8 cellular contexts compared by ENCODE assay signal in the genomic region with DNA sequence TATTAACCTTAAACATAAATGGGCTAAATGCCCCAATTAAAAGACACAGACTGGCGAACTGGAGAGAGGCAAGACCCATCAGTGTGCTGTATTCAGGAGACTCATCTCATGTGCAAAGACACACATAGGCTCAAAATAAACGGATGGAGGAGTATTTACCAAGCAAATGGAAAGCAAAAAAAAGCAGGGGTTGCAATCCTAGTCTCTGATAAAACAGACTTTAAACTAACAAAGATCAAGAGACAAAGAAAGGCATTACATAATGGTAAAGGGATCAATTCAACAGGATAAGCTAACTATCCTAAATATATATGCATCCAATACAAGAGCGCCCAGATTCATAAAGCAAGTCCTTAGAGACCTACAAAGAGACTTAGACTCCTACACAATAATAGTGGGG. TPM values are rescaled to one million over a fixed set of nuclear protein-coding genes. Genes with fewer than 3 reads are reported as not detected.
DNase-seq lines count a peak whose midpoint lies in the region; ATAC-seq lines count a peak whose summit lies in the region.
"Not testable (repeated sequence)": the region's sequence is repeated elsewhere in the genome, so short reads cannot be mapped to it uniquely, and the experiment has no call there.

No MANE protein-coding gene starts in this region.

- not testable (repeated sequence) for DNase-seq in T-cell; activated CD4-positive, alpha-beta T cell treated with anti-CD3 and anti-CD28 coated beads, Interleukin-2, amount 10 ng/mL, durations not matched to agents 24 days and 14 days; activated CD8-positive, alpha-beta memory T cell treated with anti-CD3 and anti-CD28 coated beads, Interleukin-2, amount 10 ng/mL, durations not matched to agents 7 days and 5 days; activated naive CD4-positive, alpha-beta T cell treated with anti-CD3 and anti-CD28 coated beads, Interleukin-2, amount 50 U/mL, for 72 hours (ENCODE audit: low spot score in 2 of 2); central memory CD8-positive, alpha-beta T cell (ENCODE audit: low spot score in 2 of 2); natural killer cell treated with Interleukin-12 subunit alpha and Interleukin-12 subunit beta and Interleukin-15 and Interleukin-18, amount 100 ng/mL, for 72 hours (ENCODE audit: low spot score); stimulated activated naive CD8-positive, alpha-beta T cell treated with anti-CD3 and anti-CD28 coated beads, Interleukin-15, amount 100 ng/mL, for 72 hours

- POLR2A ChIA-PET in T-cell (lab: Charles Lee): not testable (repeated sequence)

- CTCF ChIA-PET in T-cell (lab: Charles Lee): not testable (repeated sequence)
- CTCF ChIA-PET in activated CD8-positive, alpha-beta memory T cell treated with anti-CD3 and anti-CD28 coated beads, Interleukin-2, amount 10 ng/mL, durations not matched to agents 7 days and 5 days (lab: Charles Lee): interaction anchor here (1.0 to 1.9 kb wide), 3 partner anchors 21 to 221 kb away, joined by 3 to 4 read pairs (median 4); no protein-coding TSS in a partner anchor

- peak overlapping the region; percentile 71 to 76 for H3K27ac Mint-ChIP-seq in T-cell
- peak overlapping the region; percentile 96 for H3K27ac Mint-ChIP-seq in activated CD4-positive, alpha-beta T cell treated with anti-CD3 and anti-CD28 coated beads, Interleukin-2, amount 10 ng/mL, durations not matched to agents 24 days and 14 days
- peak overlapping the region; percentile 92 for H3K27ac Mint-ChIP-seq in activated CD8-positive, alpha-beta memory T cell treated with anti-CD3 and anti-CD28 coated beads, Interleukin-2, amount 10 ng/mL, durations not matched to agents 7 days and 5 days
- H3K27ac Mint-ChIP-seq in activated T-helper 17 cell treated with anti-CD3 and anti-CD28 coated beads, Interleukin-2, amount 50 U/mL, for 72 hours: peak overlapping the region; percentile 95
- H3K27ac Mint-ChIP-seq in activated naive CD4-positive, alpha-beta T cell treated with anti-CD3 and anti-CD28 coated beads, Interleukin-2, amount 50 U/mL, for 72 hours: peak overlapping the region; percentile 97 to 100
- peak overlapping the region; percentile 82 for H3K27ac Mint-ChIP-seq in central memory CD8-positive, alpha-beta T cell (ENCODE audit: low read depth)
- H3K27ac Mint-ChIP-seq in natural killer cell treated with Interleukin-12 subunit alpha and Interleukin-12 subunit beta and Interleukin-15 and Interleukin-18, amount 100 ng/mL, for 72 hours: peak overlapping the region; percentile 91 to 96
- peak overlapping the region in 1 of 2 donors; percentile 99 for H3K27ac Mint-ChIP-seq in stimulated activated naive CD8-positive, alpha-beta T cell treated with anti-CD3 and anti-CD28 coated beads, Interleukin-15, amount 100 ng/mL, for 72 hours

- H3K4me1 Mint-ChIP-seq in T-cell: peaks cover 49 to 60% (median 56%) of the 10 kb centered on the region in 3 donors
- peaks cover 63% of the 10 kb centered on the region for H3K4me1 Mint-ChIP-seq in activated CD4-positive, alpha-beta T cell treated with anti-CD3 and anti-CD28 coated beads, Interleukin-2, amount 10 ng/mL, durations not matched to agents 24 days and 14 days
- H3K4me1 Mint-ChIP-seq in activated CD8-positive, alpha-beta memory T cell treated with anti-CD3 and anti-CD28 coated beads, Interleukin-2, amount 10 ng/mL, durations not matched to agents 7 days and 5 days: peaks cover 71% of the 10 kb centered on the region
- H3K4me1 Mint-ChIP-seq in activated T-helper 17 cell treated with anti-CD3 and anti-CD28 coated beads, Interleukin-2, amount 50 U/mL, for 72 hours: peaks cover 39% of the 10 kb centered on the region
- H3K4me1 Mint-ChIP-seq in central memory CD8-positive, alpha-beta T cell: peaks cover 36% of the 10 kb centered on the region
- H3K4me1 Mint-ChIP-seq in natural killer cell treated with Interleukin-12 subunit alpha and Interleukin-12 subunit beta and Interleukin-15 and Interleukin-18, amount 100 ng/mL, for 72 hours (ENCODE audit: low read depth in 2 of 2): peaks cover 24 to 51% of the 10 kb centered on the region in 2 donors
- peaks cover 59% of the 10 kb centered on the region for H3K4me1 Mint-ChIP-seq in stimulated activated naive CD8-positive, alpha-beta T cell treated with anti-CD3 and anti-CD28 coated beads, Interleukin-15, amount 100 ng/mL, for 72 hours

- ATAC-seq in T-cell (replicated peaks in 1 of 4); activated CD8-positive, alpha-beta memory T cell treated with anti-CD3 and anti-CD28 coated beads, Interleukin-2, amount 10 ng/mL, durations not matched to agents 7 days and 5 days; activated T-helper 17 cell treated with anti-CD3 and anti-CD28 coated beads, Interleukin-2, amount 50 U/mL, for 72 hours (replicated peaks); activated naive CD4-positive, alpha-beta T cell treated with anti-CD3 and anti-CD28 coated beads, Interleukin-2, amount 50 U/mL, for 72 hours; central memory CD8-positive, alpha-beta T cell (replicated peaks; ENCODE audit: extremely low read depth, poor library complexity, severe bottlenecking); natural killer cell treated with Interleukin-12 subunit alpha and Interleukin-12 subunit beta and Interleukin-15 and Interleukin-18, amount 100 ng/mL, for 72 hours; stimulated activated naive CD8-positive, alpha-beta T cell treated with anti-CD3 and anti-CD28 coated beads, Interleukin-15, amount 100 ng/mL, for 72 hours: not testable (repeated sequence)

- intact Hi-C loops in activated CD4-positive, alpha-beta T cell treated with anti-CD3 and anti-CD28 coated beads, Interleukin-2, amount 10 ng/mL, durations not matched to agents 24 days and 14 days (cut with micrococcal nuclease): loop anchor here (2.0 to 10.0 kb wide), 2 partner anchors 27 to 977 kb away; no protein-coding TSS in a partner anchor

- not testable (repeated sequence) for H3K9me3 Mint-ChIP-seq in T-cell; activated CD8-positive, alpha-beta memory T cell treated with anti-CD3 and anti-CD28 coated beads, Interleukin-2, amount 10 ng/mL, durations not matched to agents 7 days and 5 days (ENCODE audit: low read depth); activated T-helper 17 cell treated with anti-CD3 and anti-CD28 coated beads, Interleukin-2, amount 50 U/mL, for 72 hours; central memory CD8-positive, alpha-beta T cell; natural killer cell treated with Interleukin-12 subunit alpha and Interleukin-12 subunit beta and Interleukin-15 and Interleukin-18, amount 100 ng/mL, for 72 hours
- H3K9me3 Mint-ChIP-seq in activated CD4-positive, alpha-beta T cell treated with anti-CD3 and anti-CD28 coated beads, Interleukin-2, amount 10 ng/mL, durations not matched to agents 24 days and 14 days: peaks cover 17% of the 10 kb centered on the region
- peaks cover 11 to 19% of the 10 kb centered on the region in 2 donors for H3K9me3 Mint-ChIP-seq in activated naive CD4-positive, alpha-beta T cell treated with anti-CD3 and anti-CD28 coated beads, Interleukin-2, amount 50 U/mL, for 72 hours
- H3K9me3 Mint-ChIP-seq in stimulated activated naive CD8-positive, alpha-beta T cell treated with anti-CD3 and anti-CD28 coated beads, Interleukin-15, amount 100 ng/mL, for 72 hours: peaks cover 11 to 15% of the 10 kb centered on the region in 2 donors

- not testable (repeated sequence) for H3K36me3 Mint-ChIP-seq in T-cell; central memory CD8-positive, alpha-beta T cell (ENCODE audit: insufficient read depth)
- peaks cover 59% of the 10 kb centered on the region for H3K36me3 Mint-ChIP-seq in activated CD4-positive, alpha-beta T cell treated with anti-CD3 and anti-CD28 coated beads, Interleukin-2, amount 10 ng/mL, durations not matched to agents 24 days and 14 days (ENCODE audit: low read depth)
- H3K36me3 Mint-ChIP-seq in activated CD8-positive, alpha-beta memory T cell treated with anti-CD3 and anti-CD28 coated beads, Interleukin-2, amount 10 ng/mL, durations not matched to agents 7 days and 5 days: peaks cover 52% of the 10 kb centered on the region
- peaks cover 58% of the 10 kb centered on the region for H3K36me3 Mint-ChIP-seq in activated T-helper 17 cell treated with anti-CD3 and anti-CD28 coated beads, Interleukin-2, amount 50 U/mL, for 72 hours (ENCODE audit: low read depth)
- peaks cover 49 to 72% of the 10 kb centered on the region in 2 donors for H3K36me3 Mint-ChIP-seq in activated naive CD4-positive, alpha-beta T cell treated with anti-CD3 and anti-CD28 coated beads, Interleukin-2, amount 50 U/mL, for 72 hours
- H3K36me3 Mint-ChIP-seq in natural killer cell treated with Interleukin-12 subunit alpha and Interleukin-12 subunit beta and Interleukin-15 and Interleukin-18, amount 100 ng/mL, for 72 hours: peaks cover 13% of the 10 kb centered on the region

- H3K4me3 Mint-ChIP-seq in T-cell: not testable (repeated sequence)
- peak overlapping the region; percentile 72 for H3K4me3 Mint-ChIP-seq in activated CD4-positive, alpha-beta T cell treated with anti-CD3 and anti-CD28 coated beads, Interleukin-2, amount 10 ng/mL, durations not matched to agents 24 days and 14 days
- H3K4me3 Mint-ChIP-seq in activated CD8-positive, alpha-beta memory T cell treated with anti-CD3 and anti-CD28 coated beads, Interleukin-2, amount 10 ng/mL, durations not matched to agents 7 days and 5 days: peak overlapping the region; percentile 54
- peak overlapping the region; percentile 75 for H3K4me3 Mint-ChIP-seq in activated T-helper 17 cell treated with anti-CD3 and anti-CD28 coated beads, Interleukin-2, amount 50 U/mL, for 72 hours
- peak overlapping the region; percentile 35 for H3K4me3 Mint-ChIP-seq in central memory CD8-positive, alpha-beta T cell
- H3K4me3 Mint-ChIP-seq in natural killer cell treated with Interleukin-12 subunit alpha and Interleukin-12 subunit beta and Interleukin-15 and Interleukin-18, amount 100 ng/mL, for 72 hours: peak overlapping the region; percentile 84
- peak overlapping the region; percentile 52 to 91 for H3K4me3 Mint-ChIP-seq in stimulated activated naive CD8-positive, alpha-beta T cell treated with anti-CD3 and anti-CD28 coated beads, Interleukin-15, amount 100 ng/mL, for 72 hours

- H3K27me3 Mint-ChIP-seq in T-cell; activated CD4-positive, alpha-beta T cell treated with anti-CD3 and anti-CD28 coated beads, Interleukin-2, amount 10 ng/mL, durations not matched to agents 24 days and 14 days; activated CD8-positive, alpha-beta memory T cell treated with anti-CD3 and anti-CD28 coated beads, Interleukin-2, amount 10 ng/mL, durations not matched to agents 7 days and 5 days; activated T-helper 17 cell treated with anti-CD3 and anti-CD28 coated beads, Interleukin-2, amount 50 U/mL, for 72 hours; central memory CD8-positive, alpha-beta T cell; natural killer cell treated with Interleukin-12 subunit alpha and Interleukin-12 subunit beta and Interleukin-15 and Interleukin-18, amount 100 ng/mL, for 72 hours; stimulated activated naive CD8-positive, alpha-beta T cell treated with anti-CD3 and anti-CD28 coated beads, Interleukin-15, amount 100 ng/mL, for 72 hours: not testable (repeated sequence)

RNA-seq across cellular contexts. Expression of a gene that starts 45.2 kb away (rescaled TPM):
- total RNA-seq in T-cell: 10 to 100 TPM; 13.8 to 25.7 (median 20.1) TPM
- 85.1 and 87.1 TPM in 2 replicates for total RNA-seq in activated CD4-positive, alpha-beta T cell treated with anti-CD3 and anti-CD28 coated beads, Interleukin-2, amount 10 ng/mL, durations not matched to agents 24 days and 14 days
- 100 to 1,000 TPM in 1 of 2 experiments, 10 to 100 TPM in 1; 87.8 to 101 TPM for total RNA-seq in activated CD8-positive, alpha-beta memory T cell treated with anti-CD3 and anti-CD28 coated beads, Interleukin-2, amount 10 ng/mL, durations not matched to agents 7 days and 5 days
- 10 to 100 TPM; 33.0 to 38.6 TPM for total RNA-seq in activated T-helper 17 cell treated with anti-CD3 and anti-CD28 coated beads, Interleukin-2, amount 50 U/mL, for 72 hours
- total RNA-seq in activated naive CD4-positive, alpha-beta T cell treated with anti-CD3 and anti-CD28 coated beads, Interleukin-2, amount 50 U/mL, for 72 hours: 100 to 1,000 TPM in 1 of 2 donors, 10 to 100 TPM in 1; 42.3 to 125 TPM
- total RNA-seq in natural killer cell treated with Interleukin-12 subunit alpha and Interleukin-12 subunit beta and Interleukin-15 and Interleukin-18, amount 100 ng/mL, for 72 hours: 10 to 100 TPM; 35.4 to 78.5 TPM
